Comparison of ENCODE assay signal across 8 cellular contexts in the genomic region with DNA sequence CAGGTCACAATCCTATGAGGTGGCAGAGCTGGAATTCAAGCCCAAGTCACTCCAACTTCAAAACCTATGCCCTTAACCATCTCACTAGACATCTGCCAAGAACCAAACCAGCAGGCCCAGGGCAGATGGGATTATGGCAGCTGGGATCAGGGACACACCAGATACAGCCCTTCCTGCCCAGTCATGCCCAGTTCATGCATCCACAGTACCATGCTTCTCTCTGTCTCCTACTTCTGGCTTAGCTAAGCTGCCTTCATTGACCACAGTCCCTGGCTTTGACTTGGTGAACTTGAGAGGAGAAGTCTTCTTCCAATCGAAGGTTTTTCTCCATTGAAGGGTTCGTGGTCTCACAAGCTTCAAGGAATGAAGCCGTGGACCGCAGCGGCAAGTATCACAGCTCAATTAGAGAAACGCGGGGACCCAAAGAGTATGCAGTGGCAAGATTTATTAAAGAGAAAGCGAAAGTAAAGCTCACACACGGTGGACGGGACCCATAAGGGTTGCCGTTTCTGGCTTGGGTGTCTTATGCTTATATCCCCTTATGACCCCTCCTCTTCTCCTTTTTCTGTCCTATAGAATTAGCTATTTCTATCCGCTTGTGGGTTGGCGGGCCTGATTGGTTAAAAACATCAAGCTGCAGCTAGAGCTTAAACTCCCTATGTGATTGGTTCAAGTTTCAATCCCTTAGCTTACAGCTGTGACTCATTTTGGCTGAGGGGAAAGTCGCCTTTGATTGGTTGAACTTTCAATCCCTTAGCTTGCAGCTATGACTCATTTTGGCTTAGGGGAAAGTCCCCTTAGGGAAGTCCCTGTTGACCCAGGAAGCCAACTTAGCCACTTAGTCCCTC.
DNase-seq lines count a peak whose midpoint lies in the region; ATAC-seq, FAIRE-seq and TF ChIP-seq lines count a peak whose summit lies in the region.

No MANE protein-coding gene starts in this region.

- H3K4me3 ChIP-seq in kidney (ENCODE audit: low read length in 2 of 2): peak overlapping the region; percentile 12 to 22

- H3K4me1 ChIP-seq in kidney (ENCODE audit: control insufficient read depth in 1 of 2, insufficient read depth in 1 of 2, low read depth in 1 of 2, low read length in 2 of 2): no peaks in the 10 kb centered on the region

- no peak overlapping the region for H3K9ac ChIP-seq in kidney (ENCODE audit: low read length in 2 of 2)

- H3K4me3 Mint-ChIP-seq in T-helper 17 cell: peak overlapping the region; percentile 55

- H3K27ac Mint-ChIP-seq in T-helper 17 cell: no peak overlapping the region

- H3K9me3 ChIP-seq in T-helper 17 cell (ENCODE audit: control insufficient read depth, low read length, poor library complexity, severe bottlenecking) (no peaks in the 10 kb centered on the region), kidney (ENCODE audit: control insufficient read depth in 1 of 2, low read length in 2 of 2) (no peaks in the 10 kb centered on the region)

- H3K27ac ChIP-seq in kidney (ENCODE audit: low read depth in 2 of 2, low read length in 2 of 2): no peak overlapping the region

- TF ChIP-seq CTCF in kidney (IDR thresholded peaks at IDR 0.05; ENCODE audit: borderline replicate concordance, extremely low read depth, insufficient read depth): no peak

- intact Hi-C loops in kidney (cut with DNase I): no loop called here

- H3K36me3 Mint-ChIP-seq in T-helper 17 cell (ENCODE audit: low read depth): no peaks in the 10 kb centered on the region

- peaks cover 8% of the 10 kb centered on the region for H3K4me1 Mint-ChIP-seq in T-helper 17 cell

- ATAC-seq in GM21423 (IDR thresholded peaks at IDR 0.05; ENCODE audit: unreplicated experiment): peak; percentile 79
- ATAC-seq in HG03571 (IDR thresholded peaks at IDR 0.05; ENCODE audit: unreplicated experiment): peak; percentile 70
- ATAC-seq in T-helper 17 cell: peak; percentile 33
- no peak for ATAC-seq in HG02840 (IDR thresholded peaks at IDR 0.05; ENCODE audit: low FRiP score, unreplicated experiment)

- FAIRE-seq in kidney (lab: Jason Lieb, UNC): no peak

- H3K36me3 ChIP-seq in kidney (ENCODE audit: control insufficient read depth in 1 of 2, insufficient read depth in 2 of 2, low read length in 2 of 2): no peaks in the 10 kb centered on the region

- peaks cover 38% of the 10 kb centered on the region for H3K27me3 Mint-ChIP-seq in T-helper 17 cell

- peak; percentile 72 for DNase-seq in ELR (ENCODE audit: low read depth)
- no peak for DNase-seq in T-helper 17 cell
- no peak for DNase-seq in kidney
- DNase-seq in Kasumi-1 (lab: John Stamatoyannopoulos, UW): no peak
- DNase-seq in KG1 (lab: John Stamatoyannopoulos, UW): no peak
